1 cellular context compared by ENCODE assay signal in the genomic region with DNA sequence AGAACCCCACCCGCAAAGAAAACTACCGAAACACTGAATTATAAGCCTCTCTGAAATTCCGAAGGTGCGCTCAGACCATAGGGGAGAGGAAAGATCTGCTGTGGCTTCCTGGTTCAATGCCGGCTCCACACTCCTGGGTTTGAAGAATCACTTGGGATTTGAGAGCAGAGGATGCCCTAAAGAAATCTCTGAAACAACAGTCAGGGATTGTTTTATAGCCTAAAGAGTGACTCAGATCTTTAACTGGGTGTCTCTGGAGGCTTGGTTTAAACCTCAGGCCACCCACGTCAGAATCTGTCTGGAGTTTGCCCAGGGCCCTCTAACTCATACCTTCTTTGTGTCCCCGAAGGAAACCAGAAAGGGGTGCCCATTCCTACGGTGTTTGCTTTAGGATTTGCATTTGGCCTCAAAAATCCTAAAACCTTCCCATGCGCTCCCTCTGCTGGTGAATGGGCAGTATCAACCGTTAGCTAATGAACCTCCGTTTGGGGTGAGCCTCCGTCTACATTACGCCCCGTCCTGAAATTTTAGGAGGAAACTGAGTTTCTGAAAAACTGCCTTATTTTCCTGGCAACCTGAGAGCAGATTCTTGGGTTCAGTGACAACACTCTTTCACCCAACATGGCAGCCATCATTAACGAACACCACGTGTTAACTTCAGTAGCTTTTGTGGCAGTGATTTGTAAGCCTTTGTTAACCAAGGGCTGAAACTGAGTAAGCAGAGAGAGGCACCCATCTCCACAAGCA.
TF ChIP-seq lines count a peak whose summit lies in the region.

No MANE protein-coding gene starts in this region.

TF ChIP-seq in IMR-90, 13 proteins besides CTCF, POLR2A, EP300 and RAD21:
- peak; percentile 51; the same call in 1 of the 2 replicates for TF ChIP-seq SMC3 (IDR thresholded peaks at IDR 0.05; ENCODE audit: low read depth, low read length)
- TF ChIP-seq, protein P1, sequence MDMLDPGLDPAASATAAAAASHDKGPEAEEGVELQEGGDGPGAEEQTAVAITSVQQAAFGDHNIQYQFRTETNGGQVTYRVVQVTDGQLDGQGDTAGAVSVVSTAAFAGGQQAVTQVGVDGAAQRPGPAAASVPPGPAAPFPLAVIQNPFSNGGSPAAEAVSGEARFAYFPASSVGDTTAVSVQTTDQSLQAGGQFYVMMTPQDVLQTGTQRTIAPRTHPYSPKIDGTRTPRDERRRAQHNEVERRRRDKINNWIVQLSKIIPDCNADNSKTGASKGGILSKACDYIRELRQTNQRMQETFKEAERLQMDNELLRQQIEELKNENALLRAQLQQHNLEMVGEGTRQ (IDR thresholded peaks at IDR 0.05; ENCODE audit: low read depth, low read length): peak; percentile 16; the same call in 1 of the 2 replicates
